ENCODE assay signal across 13 cellular contexts in the genomic region with DNA sequence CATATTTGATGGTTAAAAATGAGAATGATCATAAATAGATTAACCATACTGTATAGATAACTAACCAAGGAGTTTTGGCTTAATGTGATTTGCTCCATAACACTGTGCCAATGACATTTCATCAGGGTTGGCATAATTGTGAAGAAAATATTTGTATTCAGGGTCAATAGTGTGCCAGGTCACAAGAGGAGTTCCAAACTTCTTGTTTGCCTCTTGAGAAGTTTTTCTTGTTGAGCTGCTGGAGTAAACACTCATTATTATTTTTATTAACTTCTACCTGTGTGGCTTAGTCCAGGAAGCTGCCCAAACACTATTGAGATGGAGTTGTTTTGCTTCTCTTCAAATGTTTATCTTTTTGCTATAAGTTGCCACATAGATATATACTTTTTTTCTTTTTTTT. TPM values are rescaled to one million over a fixed set of nuclear protein-coding genes. Genes with fewer than 3 reads are reported as not detected.
A peak's percentile ranks its signal among the peaks of the same experiment; 100 is the strongest.
DNase-seq lines count a peak whose midpoint lies in the region; ATAC-seq and TF ChIP-seq lines count a peak whose summit lies in the region.
"Had no signal": no experiment of that assay in that cellular context is flagged by ENCODE, and none has a peak within 500 bp of the region (broad histone marks: within the 10 kb centered on the region; RNA-seq: fewer than 3 reads in every experiment).

No MANE protein-coding gene starts in this region.

- H3K36me3 Mint-ChIP-seq in MCF 10A (ENCODE audit: insufficient read depth, unreplicated experiment): peaks cover 20% of the 10 kb centered on the region
- peaks cover 45% of the 10 kb centered on the region for H3K36me3 Mint-ChIP-seq in activated naive CD8-positive, alpha-beta T cell treated with anti-CD3 and anti-CD28 coated beads for 36 hours

- CTCF ChIA-PET in MCF 10A (lab: Yijun Ruan, JAX): interaction anchor here (0.6 to 8.1 kb wide), 4 partner anchors 13 to 54 kb away, joined by 4 to 85 read pairs (median 44); a partner anchor contains a TSS

- TF ChIP-seq CTCF in breast epithelium (IDR thresholded peaks at IDR 0.05): no peak
- TF ChIP-seq CTCF in MCF 10A (IDR thresholded peaks at IDR 0.05; ENCODE audit: unreplicated experiment): no peak
- TF ChIP-seq CTCF in left lung (IDR thresholded peaks at IDR 0.05): no peak
- TF ChIP-seq CTCF in ovary (IDR thresholded peaks at IDR 0.05): no peak

- H3K9me3 Mint-ChIP-seq in MCF 10A (ENCODE audit: unreplicated experiment): no peaks in the 10 kb centered on the region
- H3K9me3 Mint-ChIP-seq in activated naive CD8-positive, alpha-beta T cell treated with anti-CD3 and anti-CD28 coated beads for 36 hours: no peaks in the 10 kb centered on the region

- TF ChIP-seq POLR2A in breast epithelium (IDR thresholded peaks at IDR 0.05): no peak
- TF ChIP-seq POLR2A in ovary (IDR thresholded peaks at IDR 0.05): no peak

- intact Hi-C loops in breast epithelium (cut with DNase I; ENCODE audit: low total_unique reads): no loop called here
- intact Hi-C loops in MCF 10A (cut with micrococcal nuclease): no loop called here
- intact Hi-C loops in left lung (cut with DNase I): no loop called here
- intact Hi-C loops in ovary (cut with DNase I): no loop called here

- no peak overlapping the region for H3K4me3 ChIP-seq in breast epithelium
- H3K4me3 ChIP-seq in left lung: no peak overlapping the region
- no peak overlapping the region for H3K4me3 ChIP-seq in ovary

- TF ChIP-seq EP300 in ovary (IDR thresholded peaks at IDR 0.05): no peak

- H3K36me3 ChIP-seq in breast epithelium (no peaks in the 10 kb centered on the region), left lung (peaks cover 0 to 34% of the 10 kb centered on the region in 2 donors), ovary (no peaks in the 10 kb centered on the region)

- H3K27me3 Mint-ChIP-seq in MCF 10A (ENCODE audit: insufficient read depth, unreplicated experiment): no peaks in the 10 kb centered on the region
- H3K27me3 Mint-ChIP-seq in activated naive CD8-positive, alpha-beta T cell treated with anti-CD3 and anti-CD28 coated beads for 36 hours: no peaks in the 10 kb centered on the region

- POLR2A ChIA-PET in MCF 10A (lab: Yijun Ruan, JAX): interaction anchor here (1.8 to 6.3 kb wide), 3 partner anchors 13 to 61 kb away, joined by 8 to 94 read pairs (median 25); a partner anchor contains a TSS

- H3K4me1 ChIP-seq in breast epithelium (peaks cover 28 to 38% of the 10 kb centered on the region in 2 donors), left lung (peaks cover 41 to 90% of the 10 kb centered on the region in 2 donors), ovary (ENCODE audit: insufficient read depth) (peaks cover 25% of the 10 kb centered on the region)

- DNase-seq in breast epithelium (ENCODE audit: low spot score in 2 of 2): no peak
- no peak for DNase-seq in MCF 10A (ENCODE audit: unreplicated experiment)
- no peak for DNase-seq in activated naive CD8-positive, alpha-beta T cell treated with anti-CD3 and anti-CD28 coated beads for 36 hours
- DNase-seq in left lung: no peak
- no peak for DNase-seq in NOMO-1 treated with dmso at 0.1 percent for 144 hours (lab: John Stamatoyannopoulos, UW; ENCODE audit: unreplicated experiment)
- DNase-seq in ovary: no peak
- DNase-seq: DMS53; KG1; NCI-H1694 treated with DMSO at 0.1 percent for 48 hours; NCI-H524 treated with DMSO at 0.1 percent for 48 hours; stimulated activated CD4-positive, alpha-beta T cell treated with anti-CD3 and anti-CD28 coated beads, Interleukin-2, amount 100 ng/mL, for 24 hours had no signal

- H3K27ac Mint-ChIP-seq in MCF 10A (ENCODE audit: low read depth, unreplicated experiment): no peak overlapping the region
- peak overlapping the region; percentile 93 for H3K27ac Mint-ChIP-seq in activated naive CD8-positive, alpha-beta T cell treated with anti-CD3 and anti-CD28 coated beads for 36 hours

- H3K9me3 ChIP-seq in breast epithelium (no peaks in the 10 kb centered on the region), left lung (no peaks in the 10 kb centered on the region), ovary (no peaks in the 10 kb centered on the region)

- H3K27me3 ChIP-seq in breast epithelium (no peaks in the 10 kb centered on the region), left lung (no peaks in the 10 kb centered on the region), ovary (no peaks in the 10 kb centered on the region)

- H3K4me1 Mint-ChIP-seq in MCF 10A (ENCODE audit: insufficient read depth, unreplicated experiment): peaks cover 60% of the 10 kb centered on the region
- peaks cover 63% of the 10 kb centered on the region for H3K4me1 Mint-ChIP-seq in activated naive CD8-positive, alpha-beta T cell treated with anti-CD3 and anti-CD28 coated beads for 36 hours

- H3K4me3 Mint-ChIP-seq in MCF 10A (ENCODE audit: unreplicated experiment): no peak overlapping the region
- H3K4me3 Mint-ChIP-seq in activated naive CD8-positive, alpha-beta T cell treated with anti-CD3 and anti-CD28 coated beads for 36 hours: no peak overlapping the region

- no TSS peak for BruUV-seq in MCF 10A (replicated peaks; lab: Mats Ljungman, UMichigan)

- H3K27ac ChIP-seq in breast epithelium: peak overlapping the region; percentile 93 to 99
- peak overlapping the region; percentile 86 to 98 for H3K27ac ChIP-seq in left lung
- H3K27ac ChIP-seq in temporal lobe (ENCODE audit: low read depth, low read length): peak overlapping the region; percentile 98
- H3K27ac ChIP-seq in ovary: no peak overlapping the region

- no peak for ATAC-seq in left lung
- ATAC-seq in HG03457 (IDR thresholded peaks at IDR 0.05; ENCODE audit: unreplicated experiment): no peak

RNA-seq across cellular contexts. Expression of a gene that starts 7.5 kb away (rescaled TPM):
- total RNA-seq in breast epithelium (10 to 100 TPM; 67.4 to 78.0 (median 68.6) TPM), MCF 10A (2022) (131 and 170 TPM in 2 replicates), left lung (100 to 1,000 TPM; 123 to 147 TPM), temporal lobe (52.9 TPM), ovary (10 to 100 TPM; 34.9 to 99.1 (median 69.0) TPM)
- 100 to 1,000 TPM; 158 to 168 TPM for total RNA-seq in activated naive CD8-positive, alpha-beta T cell treated with anti-CD3 and anti-CD28 coated beads for 36 hours
- 10 to 100 TPM; 31.4 to 44.3 TPM for polyA plus RNA-seq in ovary

RNA-seq across cellular contexts. Expression of a gene that starts 14.1 kb away (rescaled TPM):
- total RNA-seq in breast epithelium (100 to 1,000 TPM; 107 to 118 (median 116) TPM), MCF 10A (2022) (72.8 and 75.5 TPM in 2 replicates), left lung (10 to 100 TPM; 66.0 to 71.4 TPM), temporal lobe (40.8 TPM), ovary (10 to 100 TPM; 42.3 to 49.6 (median 45.2) TPM)
- 10 to 100 TPM; 58.0 to 59.4 TPM for total RNA-seq in activated naive CD8-positive, alpha-beta T cell treated with anti-CD3 and anti-CD28 coated beads for 36 hours
- polyA plus RNA-seq in ovary: 10 to 100 TPM; 44.0 to 94.6 TPM

RNA-seq across cellular contexts. Expression of a gene that starts 38.4 kb away (rescaled TPM):
- 10 to 100 TPM in 2 of 3 donors, 1 to 10 TPM in 1; 3.4 to 20.6 (median 11.1) TPM for total RNA-seq in breast epithelium
- total RNA-seq in MCF 10A (2022): not detected in 2 replicates
- 1 to 10 TPM; 1.8 to 1.9 TPM for total RNA-seq in activated naive CD8-positive, alpha-beta T cell treated with anti-CD3 and anti-CD28 coated beads for 36 hours
- total RNA-seq in left lung: 1 to 10 TPM; 7.0 to 8.4 TPM
- 0.98 TPM for total RNA-seq in temporal lobe
- 1 to 10 TPM; 2.5 to 6.2 (median 4.1) TPM for total RNA-seq in ovary
- 1 to 10 TPM; 2.3 to 4.6 TPM for polyA plus RNA-seq in ovary

Comparison
In these comparisons a context has a peak if more than half of its experiments do, and no peak if none do; other contexts are left out.
1. H3K27ac ChIP-seq: peak in breast epithelium (2 of 2), left lung (2 of 2) and temporal lobe (single experiment); none in ovary (0 of 2).